1 cellular context compared by ENCODE assay signal in the genomic region with DNA sequence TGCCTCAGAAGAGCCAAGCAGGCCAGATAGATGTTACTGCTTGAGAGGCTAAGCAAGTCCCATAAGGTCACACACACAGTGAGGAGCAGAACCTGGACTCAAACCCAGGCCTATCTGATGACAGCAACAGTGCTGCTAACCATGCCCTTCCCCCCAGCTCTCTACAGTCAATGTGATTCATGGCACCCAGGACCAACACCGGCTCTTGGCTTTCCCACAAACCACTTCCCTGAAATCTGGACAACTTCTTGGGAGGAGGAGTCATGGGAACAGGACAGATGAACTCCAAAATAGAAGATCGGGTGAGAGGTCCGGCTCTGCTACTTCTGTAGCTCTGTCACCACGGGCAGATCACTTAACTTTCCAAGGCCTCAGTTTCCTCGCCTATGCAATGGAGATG.
TF ChIP-seq lines count a peak whose summit lies in the region.

No MANE protein-coding gene starts in this region.

TF ChIP-seq in WTC11, 78 proteins besides CTCF, POLR2A, EP300 and RAD21 (continued from another document):
- TF ChIP-seq, protein P1, sequence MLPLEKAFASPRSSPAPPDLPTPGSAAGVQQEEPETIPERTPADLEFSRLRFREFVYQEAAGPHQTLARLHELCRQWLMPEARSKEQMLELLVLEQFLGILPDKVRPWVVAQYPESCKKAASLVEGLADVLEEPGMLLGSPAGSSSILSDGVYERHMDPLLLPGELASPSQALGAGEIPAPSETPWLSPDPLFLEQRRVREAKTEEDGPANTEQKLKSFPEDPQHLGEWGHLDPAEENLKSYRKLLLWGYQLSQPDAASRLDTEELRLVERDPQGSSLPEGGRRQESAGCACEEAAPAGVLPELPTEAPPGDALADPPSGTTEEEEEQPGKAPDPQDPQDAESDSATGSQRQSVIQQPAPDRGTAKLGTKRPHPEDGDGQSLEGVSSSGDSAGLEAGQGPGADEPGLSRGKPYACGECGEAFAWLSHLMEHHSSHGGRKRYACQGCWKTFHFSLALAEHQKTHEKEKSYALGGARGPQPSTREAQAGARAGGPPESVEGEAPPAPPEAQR (CRISPR knock-in tag; IDR thresholded peaks at IDR 0.05): no peak
TF ChIP-seq in WTC11: peak in this region for 0.
